In the genomic region with DNA sequence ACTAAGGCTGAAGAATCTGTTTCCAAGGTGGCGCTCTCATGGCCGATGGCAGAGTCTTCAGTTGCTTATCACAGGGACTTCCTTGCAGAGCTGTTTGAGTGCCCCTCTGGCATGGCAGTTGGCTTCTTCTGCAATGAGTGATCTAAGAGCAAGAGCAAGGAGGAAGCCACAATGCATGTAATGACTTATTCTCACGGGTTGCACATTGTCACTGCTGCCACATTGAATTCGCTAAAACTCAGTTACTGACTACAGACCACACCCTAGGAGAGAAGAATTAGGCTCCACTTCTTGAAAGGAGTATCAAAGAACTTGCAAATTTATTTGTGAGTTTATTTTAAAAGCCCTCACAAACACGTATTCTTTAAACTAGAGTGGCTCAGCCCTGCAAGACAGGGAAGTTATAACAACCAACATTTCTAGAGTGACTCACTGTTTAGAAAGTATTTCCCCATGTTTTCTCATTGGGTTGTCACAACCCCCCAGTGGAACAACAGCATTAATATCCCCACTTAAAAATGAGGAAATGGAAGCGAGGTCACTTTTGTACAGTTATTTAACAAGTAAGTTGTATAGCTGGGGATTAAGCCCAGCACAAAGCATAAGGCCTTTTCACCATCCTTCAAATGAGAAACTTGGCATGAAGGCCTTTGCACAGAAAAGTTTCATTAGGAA, we compare ENCODE assay signal across 9 cellular contexts. TPM values are rescaled to one million over a fixed set of nuclear protein-coding genes. Genes with fewer than 3 reads are reported as not detected.
DNase-seq lines count a peak whose midpoint lies in the region; ATAC-seq and TF ChIP-seq lines count a peak whose summit lies in the region.
"Had no signal": no experiment of that assay in that cellular context is flagged by ENCODE, and none has a peak within 500 bp of the region (broad histone marks: within the 10 kb centered on the region; RNA-seq: fewer than 3 reads in every experiment).

No MANE protein-coding gene starts in this region.

- intact Hi-C loops in activated T-helper 2 cell treated with anti-CD3 and anti-CD28 coated beads, Interferon-gamma antibody, Interleukin-2, Interleukin-4, amounts not matched to agents 10 μg/mL and 5 μg/mL and 100 μg/mL, durations not matched to agents 14 hours and 24 hours and 36 hours (cut with micrococcal nuclease) = loop anchor here (1.0 to 5.0 kb wide), 4 partner anchors 11 to 36 kb away; no protein-coding TSS in a partner anchor

- H3K27me3 Mint-ChIP-seq in activated T-helper 2 cell treated with anti-CD3 and anti-CD28 coated beads, Interferon-gamma antibody, Interleukin-2, Interleukin-4, amounts not matched to agents 10 μg/mL and 5 μg/mL and 100 μg/mL, durations not matched to agents 14 hours and 24 hours and 36 hours (ENCODE audit: low read depth) = no peaks in the 10 kb centered on the region
- H3K27me3 Mint-ChIP-seq in natural killer cell treated with Interleukin-12 subunit alpha and Interleukin-12 subunit beta and Interleukin-15 and Interleukin-18, amount 100 ng/mL, for 72 hours = peaks cover 0 to 2% of the 10 kb centered on the region in 2 donors

- DNase-seq in GM12864 (ENCODE audit: low read depth) = peak; percentile 57
- DNase-seq in activated T-helper 2 cell treated with anti-CD3 and anti-CD28 coated beads, Interferon-gamma antibody, Interleukin-2, Interleukin-4, amounts not matched to agents 10 μg/mL and 5 μg/mL and 100 μg/mL, durations not matched to agents 14 hours and 24 hours and 36 hours (ENCODE audit: low spot score) = peak; percentile 20
- peak; percentile 62 for DNase-seq in natural killer cell treated with Interleukin-12 subunit alpha and Interleukin-12 subunit beta and Interleukin-15 and Interleukin-18, amount 100 ng/mL, for 72 hours (ENCODE audit: low spot score)
- DNase-seq in cortex of kidney (lab: John Stamatoyannopoulos, UW) = no peak
- no peak for DNase-seq in NCI-H69 (lab: John Stamatoyannopoulos, UW)
- DNase-seq in NCI-H187 treated with DMSO at 0.1 percent for 48 hours (lab: John Stamatoyannopoulos, UW) = no peak

- peak overlapping the region; percentile 81 for H3K27ac Mint-ChIP-seq in activated T-helper 2 cell treated with anti-CD3 and anti-CD28 coated beads, Interferon-gamma antibody, Interleukin-2, Interleukin-4, amounts not matched to agents 10 μg/mL and 5 μg/mL and 100 μg/mL, durations not matched to agents 14 hours and 24 hours and 36 hours
- peak overlapping the region; percentile 75 to 87 for H3K27ac Mint-ChIP-seq in natural killer cell treated with Interleukin-12 subunit alpha and Interleukin-12 subunit beta and Interleukin-15 and Interleukin-18, amount 100 ng/mL, for 72 hours

- ATAC-seq in GM21390 (IDR thresholded peaks at IDR 0.05; ENCODE audit: unreplicated experiment) = peak; percentile 69
- peak; percentile 69 for ATAC-seq in HG03521 (IDR thresholded peaks at IDR 0.05; ENCODE audit: unreplicated experiment)
- peak; percentile 88 to 97 for ATAC-seq in natural killer cell treated with Interleukin-12 subunit alpha and Interleukin-12 subunit beta and Interleukin-15 and Interleukin-18, amount 100 ng/mL, for 72 hours

- H3K9me3 Mint-ChIP-seq in activated T-helper 2 cell treated with anti-CD3 and anti-CD28 coated beads, Interferon-gamma antibody, Interleukin-2, Interleukin-4, amounts not matched to agents 10 μg/mL and 5 μg/mL and 100 μg/mL, durations not matched to agents 14 hours and 24 hours and 36 hours = no peaks in the 10 kb centered on the region
- peaks cover 3% of the 10 kb centered on the region for H3K9me3 Mint-ChIP-seq in natural killer cell treated with Interleukin-12 subunit alpha and Interleukin-12 subunit beta and Interleukin-15 and Interleukin-18, amount 100 ng/mL, for 72 hours

- H3K4me3 ChIP-seq in GM12864 (ENCODE audit: low read depth, low read length) = no peak overlapping the region
- H3K4me3 ChIP-seq: SK-N-MC had no signal

- no peak for TF ChIP-seq CTCF in GM12864 (IDR thresholded peaks at IDR 0.05; ENCODE audit: low read depth, low read length, missing control alignments)

- H3K4me1 Mint-ChIP-seq in activated T-helper 2 cell treated with anti-CD3 and anti-CD28 coated beads, Interferon-gamma antibody, Interleukin-2, Interleukin-4, amounts not matched to agents 10 μg/mL and 5 μg/mL and 100 μg/mL, durations not matched to agents 14 hours and 24 hours and 36 hours (ENCODE audit: low read depth) = peaks cover 24% of the 10 kb centered on the region
- peaks cover 28 to 29% of the 10 kb centered on the region in 2 donors for H3K4me1 Mint-ChIP-seq in natural killer cell treated with Interleukin-12 subunit alpha and Interleukin-12 subunit beta and Interleukin-15 and Interleukin-18, amount 100 ng/mL, for 72 hours (ENCODE audit: low read depth in 2 of 2)

- no peak overlapping the region for H3K4me3 Mint-ChIP-seq in activated T-helper 2 cell treated with anti-CD3 and anti-CD28 coated beads, Interferon-gamma antibody, Interleukin-2, Interleukin-4, amounts not matched to agents 10 μg/mL and 5 μg/mL and 100 μg/mL, durations not matched to agents 14 hours and 24 hours and 36 hours (ENCODE audit: low read depth)
- peak overlapping the region; percentile 53 for H3K4me3 Mint-ChIP-seq in natural killer cell treated with Interleukin-12 subunit alpha and Interleukin-12 subunit beta and Interleukin-15 and Interleukin-18, amount 100 ng/mL, for 72 hours

- H3K36me3 Mint-ChIP-seq in activated T-helper 2 cell treated with anti-CD3 and anti-CD28 coated beads, Interferon-gamma antibody, Interleukin-2, Interleukin-4, amounts not matched to agents 10 μg/mL and 5 μg/mL and 100 μg/mL, durations not matched to agents 14 hours and 24 hours and 36 hours (ENCODE audit: low read depth) = peaks cover 3% of the 10 kb centered on the region
- no peaks in the 10 kb centered on the region for H3K36me3 Mint-ChIP-seq in natural killer cell treated with Interleukin-12 subunit alpha and Interleukin-12 subunit beta and Interleukin-15 and Interleukin-18, amount 100 ng/mL, for 72 hours

RNA-seq across cellular contexts. Expression of a gene that starts 32.4 kb away (rescaled TPM):
- 527 and 540 TPM in 2 replicates for total RNA-seq in activated T-helper 2 cell treated with anti-CD3 and anti-CD28 coated beads, Interferon-gamma antibody, Interleukin-2, Interleukin-4, amounts not matched to agents 10 μg/mL and 5 μg/mL and 100 μg/mL, durations not matched to agents 14 hours and 24 hours and 36 hours
- 100 to 1,000 TPM; 179 to 212 TPM for total RNA-seq in natural killer cell treated with Interleukin-12 subunit alpha and Interleukin-12 subunit beta and Interleukin-15 and Interleukin-18, amount 100 ng/mL, for 72 hours

Comparison
In these comparisons a context has a peak if more than half of its experiments do, and no peak if none do; other contexts are left out.
1. DNase-seq: peak in GM12864 (single experiment), activated T-helper 2 cell treated with anti-CD3 and anti-CD28 coated beads, Interferon-gamma antibody, Interleukin-2, Interleukin-4, amounts not matched to agents 10 μg/mL and 5 μg/mL and 100 μg/mL, durations not matched to agents 14 hours and 24 hours and 36 hours (single experiment) and natural killer cell treated with Interleukin-12 subunit alpha and Interleukin-12 subunit beta and Interleukin-15 and Interleukin-18, amount 100 ng/mL, for 72 hours (single experiment); none in cortex of kidney (single experiment), NCI-H69 (single experiment) and NCI-H187 treated with DMSO at 0.1 percent for 48 hours (single experiment).
2. Peak in every context shown above with its lines, with median percentiles within 50 percentile points of each other: ATAC-seq.